Comparison of ENCODE assay signal across 9 cellular contexts in the genomic region with DNA sequence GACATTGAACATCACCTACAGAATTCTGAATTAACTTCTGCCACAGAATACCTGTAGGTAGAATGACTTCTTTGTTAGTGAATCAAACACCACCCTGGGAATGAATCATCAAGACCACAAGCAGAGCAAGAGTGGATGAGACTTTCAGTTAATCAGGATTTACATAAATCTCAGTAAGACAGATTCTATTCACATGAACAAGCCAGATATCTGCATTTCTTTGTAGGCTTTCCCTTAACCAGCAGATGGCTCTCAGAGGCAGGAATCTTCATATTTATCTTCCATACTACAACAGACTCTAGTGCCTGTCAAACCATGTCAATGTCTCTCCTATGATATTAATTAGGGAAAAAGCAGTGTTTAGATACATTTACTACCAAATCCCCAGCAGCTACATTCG.
A peak's percentile ranks its signal among the peaks of the same experiment; 100 is the strongest.
DNase-seq lines count a peak whose midpoint lies in the region; ATAC-seq, FAIRE-seq and TF ChIP-seq lines count a peak whose summit lies in the region.
"Had no signal": no experiment of that assay in that cellular context is flagged by ENCODE, and none has a peak within 500 bp of the region (broad histone marks: within the 10 kb centered on the region; RNA-seq: fewer than 3 reads in every experiment).

No MANE protein-coding gene starts in this region.

- intact Hi-C loops in heart left ventricle (cut with DNase I): no loop called here
- intact Hi-C loops in uterus (cut with DNase I; ENCODE audit: low total_unique reads): no loop called here
- intact Hi-C loops in kidney (cut with DNase I): no loop called here

- TF ChIP-seq CTCF in 22Rv1 (IDR thresholded peaks at IDR 0.05) (peak; percentile 37; the same call in 1 of the 2 replicates), GM12865 (IDR thresholded peaks at IDR 0.05; ENCODE audit: insufficient read depth, low read depth, low read length, missing control alignments) (peak; percentile 3), fibroblast of villous mesenchyme (IDR thresholded peaks at IDR 0.05; ENCODE audit: insufficient read depth, low read depth, low read length) (peak; percentile 18), heart left ventricle (IDR thresholded peaks at IDR 0.05) (peak in 4 of 12 donors; percentile 10 to 29 (median 12)), uterus (IDR thresholded peaks at IDR 0.05) (no peak), kidney (IDR thresholded peaks at IDR 0.05; ENCODE audit: borderline replicate concordance, extremely low read depth, insufficient read depth) (no peak)

- no peaks in the 10 kb centered on the region for H3K27me3 ChIP-seq in NT2/D1 (ENCODE audit: insufficient read depth, insufficient read length)
- no peaks in the 10 kb centered on the region for H3K27me3 ChIP-seq in heart left ventricle
- no peaks in the 10 kb centered on the region for H3K27me3 ChIP-seq in uterus

- H3K27ac ChIP-seq in 22Rv1: no peak overlapping the region
- no peak overlapping the region for H3K27ac ChIP-seq in heart left ventricle
- H3K27ac ChIP-seq in uterus: no peak overlapping the region
- H3K27ac ChIP-seq in kidney (ENCODE audit: low read depth in 2 of 2, low read length in 2 of 2): no peak overlapping the region
- H3K27ac ChIP-seq: HL-60 had no signal

- H3K9ac ChIP-seq in NT2/D1 (ENCODE audit: insufficient read length, low read depth): no peak overlapping the region
- H3K9ac ChIP-seq in kidney (ENCODE audit: low read length in 2 of 2): no peak overlapping the region

- no peaks in the 10 kb centered on the region for H3K36me3 ChIP-seq in NT2/D1 (ENCODE audit: insufficient read depth, insufficient read length, low read length)
- peaks cover 0 to 5% (median 0%) of the 10 kb centered on the region in 9 donors for H3K36me3 ChIP-seq in heart left ventricle
- H3K36me3 ChIP-seq in uterus: no peaks in the 10 kb centered on the region
- no peaks in the 10 kb centered on the region for H3K36me3 ChIP-seq in kidney (ENCODE audit: control insufficient read depth in 1 of 2, insufficient read depth in 2 of 2, low read length in 2 of 2)

- ATAC-seq in HG02610 (IDR thresholded peaks at IDR 0.05; ENCODE audit: unreplicated experiment): peak; percentile 94
- ATAC-seq in heart left ventricle: no peak

- no peak for FAIRE-seq in kidney (lab: Jason Lieb, UNC)

- H3K4me3 ChIP-seq in GM12865 (ENCODE audit: low read depth, low read length): no peak overlapping the region
- H3K4me3 ChIP-seq in NT2/D1 (ENCODE audit: insufficient read length, low read depth): no peak overlapping the region
- H3K4me3 ChIP-seq in fibroblast of villous mesenchyme (ENCODE audit: low read depth, low read length): no peak overlapping the region
- H3K4me3 ChIP-seq in heart left ventricle: no peak overlapping the region
- H3K4me3 ChIP-seq in uterus: no peak overlapping the region
- H3K4me3 ChIP-seq in kidney (ENCODE audit: low read length in 2 of 2): no peak overlapping the region

- 67 to 81% (median 73%) methylated on average over 1 of the region's 1 CpG for WGBS in heart left ventricle, 4 donors

- TF ChIP-seq POLR2A in heart left ventricle (IDR thresholded peaks at IDR 0.05): no peak
- no peak for TF ChIP-seq POLR2A in uterus (IDR thresholded peaks at IDR 0.05)

- H3K4me1 ChIP-seq in NT2/D1 (ENCODE audit: insufficient read depth, insufficient read length) (no peaks in the 10 kb centered on the region), heart left ventricle (peaks cover 0 to 13% (median 8%) of the 10 kb centered on the region in 12 donors), uterus (no peaks in the 10 kb centered on the region), kidney (ENCODE audit: control insufficient read depth in 1 of 2, insufficient read depth in 1 of 2, low read depth in 1 of 2, low read length in 2 of 2) (no peaks in the 10 kb centered on the region)

- DNase-seq in GM12865 (ENCODE audit: low read depth): peak; percentile 60
- peak; percentile 46 for DNase-seq in NT2/D1 (ENCODE audit: low read depth, low spot score)
- DNase-seq in fibroblast of villous mesenchyme (ENCODE audit: low read depth): peak; percentile 18
- DNase-seq in heart left ventricle: no peak
- DNase-seq in uterus: no peak
- no peak for DNase-seq in kidney

- H3K9me3 ChIP-seq in NT2/D1 (ENCODE audit: insufficient read depth, low read length): no peaks in the 10 kb centered on the region
- H3K9me3 ChIP-seq in heart left ventricle: no peaks in the 10 kb centered on the region
- H3K9me3 ChIP-seq in uterus: no peaks in the 10 kb centered on the region
- no peaks in the 10 kb centered on the region for H3K9me3 ChIP-seq in kidney (ENCODE audit: control insufficient read depth in 1 of 2, low read length in 2 of 2)

Comparison
In these comparisons a context has a peak if more than half of its experiments do, and no peak if none do; other contexts are left out.
1. CTCF ChIP-seq: peak in 22Rv1 (single experiment), GM12865 (single experiment) and fibroblast of villous mesenchyme (single experiment); none in uterus (0 of 4) and kidney (single experiment).
2. DNase-seq: peak in GM12865 (single experiment), NT2/D1 (single experiment) and fibroblast of villous mesenchyme (single experiment); none in heart left ventricle (0 of 5), uterus (0 of 2) and kidney (single experiment).